7 cellular contexts compared by ENCODE assay signal in genomic region chr14:75011356-75012097, GRCh38. TPM values are rescaled to one million over a fixed set of nuclear protein-coding genes. Genes with fewer than 3 reads are reported as not detected.
DNase-seq lines count a peak whose midpoint lies in the region; ATAC-seq and TF ChIP-seq lines count a peak whose summit lies in the region.
"Had no signal": no experiment of that assay in that cellular context is flagged by ENCODE, and none has a peak within 500 bp of the region (broad histone marks: within the 10 kb centered on the region; RNA-seq: fewer than 3 reads in every experiment).

No MANE protein-coding gene starts in this region.

- H3K27ac Mint-ChIP-seq in activated naive CD8-positive, alpha-beta T cell treated with anti-CD3 and anti-CD28 coated beads, Interleukin-2, amount 50 U/mL, for 24 hours: peak overlapping the region; percentile 92
- H3K27ac Mint-ChIP-seq in naive B cell: peak overlapping the region in 4 of 6 donors; percentile 33 to 84 (median 68)

- H3K4me3 ChIP-seq in WERI-Rb-1 (ENCODE audit: low read depth, low read length): no peak overlapping the region
- H3K4me3 ChIP-seq in ovary: no peak overlapping the region

- H3K36me3 ChIP-seq in WERI-Rb-1 (peaks cover 66% of the 10 kb centered on the region), ovary (no peaks in the 10 kb centered on the region)

- no peak overlapping the region for H3K27ac ChIP-seq in WERI-Rb-1
- H3K27ac ChIP-seq in ovary: no peak overlapping the region

- TF ChIP-seq CTCF in WERI-Rb-1 (IDR thresholded peaks at IDR 0.05; ENCODE audit: low read depth, low read length) (no peak), ovary (IDR thresholded peaks at IDR 0.05) (no peak)

- H3K4me1 Mint-ChIP-seq in activated naive CD8-positive, alpha-beta T cell treated with anti-CD3 and anti-CD28 coated beads, Interleukin-2, amount 50 U/mL, for 24 hours: peaks cover 32% of the 10 kb centered on the region
- H3K4me1 Mint-ChIP-seq in naive B cell: peaks cover 1 to 12% (median 4%) of the 10 kb centered on the region in 3 donors

- no peaks in the 10 kb centered on the region for H3K27me3 Mint-ChIP-seq in activated naive CD8-positive, alpha-beta T cell treated with anti-CD3 and anti-CD28 coated beads, Interleukin-2, amount 50 U/mL, for 24 hours
- no peaks in the 10 kb centered on the region for H3K27me3 Mint-ChIP-seq in naive B cell

- DNase-seq in EL (peak; percentile 74), naive B cell (no peak), WERI-Rb-1 (no peak), ovary (no peak), Ammon's horn (ENCODE audit: low spot score) (no peak)
- peak; percentile 35 for DNase-seq in activated naive CD8-positive, alpha-beta T cell treated with anti-CD3 and anti-CD28 coated beads, Interleukin-2, amount 50 U/mL, for 24 hours
- DNase-seq: NCI-H345 had no signal

- H3K4me3 Mint-ChIP-seq in activated naive CD8-positive, alpha-beta T cell treated with anti-CD3 and anti-CD28 coated beads, Interleukin-2, amount 50 U/mL, for 24 hours: peak overlapping the region; percentile 33
- H3K4me3 Mint-ChIP-seq in naive B cell: no peak overlapping the region

- H3K36me3 Mint-ChIP-seq in activated naive CD8-positive, alpha-beta T cell treated with anti-CD3 and anti-CD28 coated beads, Interleukin-2, amount 50 U/mL, for 24 hours (ENCODE audit: low read depth): peaks cover 59% of the 10 kb centered on the region
- peaks cover 24 to 35% of the 10 kb centered on the region in 2 donors for H3K36me3 Mint-ChIP-seq in naive B cell

- peak; percentile 99 for ATAC-seq in activated naive CD8-positive, alpha-beta T cell treated with anti-CD3 and anti-CD28 coated beads, Interleukin-2, amount 50 U/mL, for 24 hours
- no peak for ATAC-seq in naive B cell (ENCODE audit: low read depth in 2 of 2)

- H3K9me3 ChIP-seq in WERI-Rb-1 (ENCODE audit: severe bottlenecking) (no peaks in the 10 kb centered on the region), ovary (no peaks in the 10 kb centered on the region)

- H3K9me3 Mint-ChIP-seq in activated naive CD8-positive, alpha-beta T cell treated with anti-CD3 and anti-CD28 coated beads, Interleukin-2, amount 50 U/mL, for 24 hours: no peaks in the 10 kb centered on the region
- no peaks in the 10 kb centered on the region for H3K9me3 Mint-ChIP-seq in naive B cell

- peaks cover 5% of the 10 kb centered on the region for H3K4me1 ChIP-seq in ovary (ENCODE audit: insufficient read depth)

- WGBS in ovary, 3 donors: 50 to 60% (median 55%) methylated on average over 4 of the region's 4 CpGs

- no peak for TF ChIP-seq EP300 in ovary (IDR thresholded peaks at IDR 0.05)

- TF ChIP-seq POLR2A in ovary (IDR thresholded peaks at IDR 0.05): no peak

- H3K27me3 ChIP-seq in WERI-Rb-1 (ENCODE audit: insufficient read depth, low read depth, severe bottlenecking) (no peaks in the 10 kb centered on the region), ovary (no peaks in the 10 kb centered on the region)

- intact Hi-C loops in ovary (cut with DNase I): loop anchor here in 1 of 4 donors (10.0 kb wide), 1 partner anchor 57 kb away; the partner anchor contains the start of gene PGF

RNA-seq across cellular contexts. Expression of gene EIF2B2, which starts 8.8 kb away (rescaled TPM):
- polyA plus RNA-seq in naive B cell (ENCODE audit: low read depth in 6 of 6) (10 to 100 TPM; 19.7 to 31.8 (median 26.2) TPM), ovary (10 to 100 TPM; 30.6 to 59.9 TPM)
- total RNA-seq in ovary: 10 to 100 TPM in 6 of 7 donors, 1 to 10 TPM in 1; 8.8 to 33.3 (median 29.6) TPM

RNA-seq across cellular contexts. Expression of gene MLH3, which starts 39.7 kb away (rescaled TPM):
- polyA plus RNA-seq in naive B cell (ENCODE audit: low read depth in 6 of 6) (10 to 100 TPM in 4 of 6 donors, 1 to 10 TPM in 2; 6.4 to 17.3 (median 10.5) TPM), ovary (10 to 100 TPM; 14.8 to 18.7 TPM)
- total RNA-seq in ovary: 10 to 100 TPM; 21.7 to 36.4 (median 26.8) TPM

RNA-seq across cellular contexts. Expression of gene ACYP1, which starts 52.3 kb away (rescaled TPM):
- polyA plus RNA-seq in naive B cell (ENCODE audit: low read depth in 6 of 6) (10 to 100 TPM; 12.0 to 21.8 (median 17.2) TPM), ovary (10 to 100 TPM; 11.3 to 16.9 TPM)
- 10 to 100 TPM in 4 of 7 donors, 1 to 10 TPM in 3; 5.5 to 27.7 (median 11.2) TPM for total RNA-seq in ovary

RNA-seq across cellular contexts. Expression of gene PGF, which starts 56.1 kb away (rescaled TPM):
- under 1 TPM in 4 of 6 donors, not detected in 2; 0.13 to 0.65 (median 0.15) TPM for polyA plus RNA-seq in naive B cell (ENCODE audit: low read depth in 6 of 6)
- 10 to 100 TPM in 1 of 7 donors, 1 to 10 TPM in 5, not detected in 1; 1.8 to 14.0 (median 3.1) TPM for total RNA-seq in ovary
- 1 to 10 TPM; 4.5 to 5.7 TPM for polyA plus RNA-seq in ovary

RNA-seq across cellular contexts. Expression of gene ZC2HC1C, which starts 57.9 kb away (rescaled TPM):
- polyA plus RNA-seq in naive B cell (ENCODE audit: low read depth in 6 of 6) (1 to 10 TPM in 1 of 6 donors, under 1 TPM in 4, not detected in 1; 0.15 to 1.2 (median 0.48) TPM), ovary (1 to 10 TPM in 1 of 2 donors, under 1 TPM in 1; 0.46 to 2.6 TPM)
- total RNA-seq in ovary: 1 to 10 TPM in 4 of 7 donors, under 1 TPM in 3; 0.66 to 9.2 (median 1.3) TPM

Comparison
In these comparisons a context has a peak if more than half of its experiments do, and no peak if none do; other contexts are left out.
1. DNase-seq: peak in EL (single experiment) and activated naive CD8-positive, alpha-beta T cell treated with anti-CD3 and anti-CD28 coated beads, Interleukin-2, amount 50 U/mL, for 24 hours (single experiment); none in naive B cell (single experiment), WERI-Rb-1 (single experiment), ovary (0 of 5) and Ammon's horn (single experiment).